ENCODE assay signal across 7 cellular contexts in the genomic region with DNA sequence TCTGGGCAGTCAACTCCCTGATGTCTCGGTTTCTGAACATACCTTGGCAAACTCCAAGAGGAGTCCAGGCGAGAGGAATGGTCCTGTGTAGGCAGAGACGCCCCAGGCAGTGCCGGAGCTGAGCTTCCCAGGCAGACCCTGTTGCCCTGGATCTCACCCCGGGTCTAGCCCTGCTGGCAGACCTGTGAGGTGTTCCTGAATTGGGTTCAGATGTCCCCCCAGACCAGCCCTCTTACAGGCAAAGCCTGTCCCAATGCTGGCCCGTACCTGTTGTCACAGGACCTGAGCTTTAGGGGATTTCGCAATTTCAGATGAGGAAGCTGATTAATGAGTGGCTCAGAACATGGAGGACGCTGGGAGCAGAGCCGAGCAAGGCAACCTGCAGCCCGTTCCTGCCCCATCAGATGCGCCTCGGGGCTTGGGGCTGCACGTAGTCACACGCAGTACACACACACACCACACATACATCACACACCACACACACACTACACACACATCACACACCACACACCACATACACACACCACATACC. TPM values are rescaled to one million over a fixed set of nuclear protein-coding genes. Genes with fewer than 3 reads are reported as not detected.
A peak's percentile ranks its signal among the peaks of the same experiment; 100 is the strongest.
DNase-seq lines count a peak whose midpoint lies in the region; ATAC-seq and TF ChIP-seq lines count a peak whose summit lies in the region.

No MANE protein-coding gene starts in this region.

- DNase-seq in HL-60 (ENCODE audit: low read depth in 1 of 2, low spot score in 1 of 2) (peak; percentile 45 to 58), SKM-1 (lab: John Stamatoyannopoulos, UW; ENCODE audit: unreplicated experiment) (peak; percentile 13), NCI-H1417 treated with DMSO at 0.1 percent for 48 hours (lab: John Stamatoyannopoulos, UW) (no peak), UCSD-AML1 (lab: John Stamatoyannopoulos, UW; ENCODE audit: unreplicated experiment) (no peak)
- peak; percentile 59 for DNase-seq in activated naive CD8-positive, alpha-beta T cell treated with anti-CD3 and anti-CD28 coated beads, Interleukin-2, amount 50 U/mL, for 24 hours
- DNase-seq in natural killer cell treated with Interleukin-12 subunit alpha and Interleukin-12 subunit beta and Interleukin-15 and Interleukin-18, amount 100 ng/mL, for 72 hours (ENCODE audit: low spot score), result no peak

- H3K27me3 Mint-ChIP-seq in activated naive CD8-positive, alpha-beta T cell treated with anti-CD3 and anti-CD28 coated beads, Interleukin-2, amount 50 U/mL, for 24 hours, result no peaks in the 10 kb centered on the region
- H3K27me3 Mint-ChIP-seq in natural killer cell treated with Interleukin-12 subunit alpha and Interleukin-12 subunit beta and Interleukin-15 and Interleukin-18, amount 100 ng/mL, for 72 hours, result peaks cover 7 to 13% of the 10 kb centered on the region in 2 donors

- H3K27me3 ChIP-seq in HL-60 (ENCODE audit: insufficient read depth, poor library complexity, severe bottlenecking), result peaks cover 10% of the 10 kb centered on the region

- no peak overlapping the region for H3K27ac Mint-ChIP-seq in activated naive CD8-positive, alpha-beta T cell treated with anti-CD3 and anti-CD28 coated beads, Interleukin-2, amount 50 U/mL, for 24 hours
- no peak overlapping the region for H3K27ac Mint-ChIP-seq in natural killer cell treated with Interleukin-12 subunit alpha and Interleukin-12 subunit beta and Interleukin-15 and Interleukin-18, amount 100 ng/mL, for 72 hours

- ATAC-seq in activated naive CD8-positive, alpha-beta T cell treated with anti-CD3 and anti-CD28 coated beads, Interleukin-2, amount 50 U/mL, for 24 hours, result peak; percentile 79
- ATAC-seq in natural killer cell treated with Interleukin-12 subunit alpha and Interleukin-12 subunit beta and Interleukin-15 and Interleukin-18, amount 100 ng/mL, for 72 hours, result peak; percentile 73 to 76
- ATAC-seq in HG02973 (IDR thresholded peaks at IDR 0.05; ENCODE audit: unreplicated experiment), result no peak

- H3K4me3 ChIP-seq in HL-60 (replicated peaks; ENCODE audit: insufficient read depth, low read length), result no peak overlapping the region

- peaks cover 4% of the 10 kb centered on the region for H3K9me3 Mint-ChIP-seq in activated naive CD8-positive, alpha-beta T cell treated with anti-CD3 and anti-CD28 coated beads, Interleukin-2, amount 50 U/mL, for 24 hours
- no peaks in the 10 kb centered on the region for H3K9me3 Mint-ChIP-seq in natural killer cell treated with Interleukin-12 subunit alpha and Interleukin-12 subunit beta and Interleukin-15 and Interleukin-18, amount 100 ng/mL, for 72 hours

- H3K4me3 Mint-ChIP-seq in activated naive CD8-positive, alpha-beta T cell treated with anti-CD3 and anti-CD28 coated beads, Interleukin-2, amount 50 U/mL, for 24 hours, result peak overlapping the region; percentile 28
- H3K4me3 Mint-ChIP-seq in natural killer cell treated with Interleukin-12 subunit alpha and Interleukin-12 subunit beta and Interleukin-15 and Interleukin-18, amount 100 ng/mL, for 72 hours, result no peak overlapping the region

- no peak for TF ChIP-seq CTCF in HL-60 (IDR thresholded peaks at IDR 0.05; ENCODE audit: insufficient read depth, low read length)

- no peak overlapping the region for H3K27ac ChIP-seq in HL-60 (replicated peaks)

- no peaks in the 10 kb centered on the region for H3K36me3 Mint-ChIP-seq in activated naive CD8-positive, alpha-beta T cell treated with anti-CD3 and anti-CD28 coated beads, Interleukin-2, amount 50 U/mL, for 24 hours (ENCODE audit: low read depth)
- no peaks in the 10 kb centered on the region for H3K36me3 Mint-ChIP-seq in natural killer cell treated with Interleukin-12 subunit alpha and Interleukin-12 subunit beta and Interleukin-15 and Interleukin-18, amount 100 ng/mL, for 72 hours

- peaks cover 7% of the 10 kb centered on the region for H3K4me1 Mint-ChIP-seq in activated naive CD8-positive, alpha-beta T cell treated with anti-CD3 and anti-CD28 coated beads, Interleukin-2, amount 50 U/mL, for 24 hours
- peaks cover 7 to 11% of the 10 kb centered on the region in 2 donors for H3K4me1 Mint-ChIP-seq in natural killer cell treated with Interleukin-12 subunit alpha and Interleukin-12 subunit beta and Interleukin-15 and Interleukin-18, amount 100 ng/mL, for 72 hours (ENCODE audit: low read depth in 2 of 2)

RNA-seq across cellular contexts. Expression of gene PDE9A, which starts 38.5 kb away (rescaled TPM):
- total RNA-seq in natural killer cell treated with Interleukin-12 subunit alpha and Interleukin-12 subunit beta and Interleukin-15 and Interleukin-18, amount 100 ng/mL, for 72 hours, result 1 to 10 TPM; 1.4 to 2.2 TPM

Comparison
In these comparisons a context has a peak if more than half of its experiments do, and no peak if none do; other contexts are left out.
1. DNase-seq: peak in HL-60 (2 of 2), SKM-1 (single experiment) and activated naive CD8-positive, alpha-beta T cell treated with anti-CD3 and anti-CD28 coated beads, Interleukin-2, amount 50 U/mL, for 24 hours (single experiment); none in natural killer cell treated with Interleukin-12 subunit alpha and Interleukin-12 subunit beta and Interleukin-15 and Interleukin-18, amount 100 ng/mL, for 72 hours (single experiment), NCI-H1417 treated with DMSO at 0.1 percent for 48 hours (single experiment) and UCSD-AML1 (single experiment).